8 cellular contexts compared by ENCODE assay signal in the genomic region with DNA sequence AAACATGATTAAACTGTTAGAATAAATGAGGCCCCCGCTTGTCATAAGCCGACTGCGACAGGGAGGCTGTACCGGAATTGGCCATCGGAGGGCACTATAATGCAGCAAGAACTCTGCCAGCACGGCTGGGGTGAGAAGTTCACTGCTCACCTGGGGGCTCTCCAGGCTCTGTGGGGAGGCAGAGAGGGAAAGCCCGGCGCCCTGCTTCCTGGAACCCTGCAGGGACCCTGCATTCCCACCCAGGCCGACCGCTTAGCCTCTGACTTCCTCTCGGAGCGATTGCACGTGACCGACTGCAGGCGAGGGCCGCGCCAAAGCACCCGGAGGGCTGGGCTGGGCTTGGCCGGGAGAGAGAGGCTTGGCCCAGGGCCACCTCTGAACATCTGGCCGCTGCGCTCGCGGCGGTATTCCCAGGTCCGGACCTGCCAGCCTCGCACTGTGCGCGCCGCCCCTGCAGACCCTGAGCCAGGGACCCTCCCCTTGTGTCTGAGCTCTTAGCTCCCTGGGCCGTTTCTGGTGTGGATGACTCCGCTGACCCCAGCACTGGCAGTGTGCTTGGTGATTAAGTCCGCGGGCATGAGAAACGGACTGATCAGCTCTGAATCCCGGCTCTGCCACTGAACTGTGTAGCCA. TPM values are rescaled to one million over a fixed set of nuclear protein-coding genes. Genes with fewer than 3 reads are reported as not detected.
DNase-seq lines count a peak whose midpoint lies in the region; ATAC-seq and TF ChIP-seq lines count a peak whose summit lies in the region.

No MANE protein-coding gene starts in this region.

- ATAC-seq in GM19023 (IDR thresholded peaks at IDR 0.05; ENCODE audit: unreplicated experiment) (peak; percentile 92), HG03196 (IDR thresholded peaks at IDR 0.05; ENCODE audit: unreplicated experiment) (peak; percentile 91)
- peak; percentile 91 for ATAC-seq in central memory CD8-positive, alpha-beta T cell (replicated peaks; ENCODE audit: extremely low read depth, poor library complexity, severe bottlenecking)

- peak overlapping the region; percentile 58 for H3K4me3 Mint-ChIP-seq in central memory CD8-positive, alpha-beta T cell

- no peaks in the 10 kb centered on the region for H3K27me3 ChIP-seq in kidney epithelial cell (ENCODE audit: control insufficient read depth, insufficient read depth, low read length)

- no peaks in the 10 kb centered on the region for H3K9me3 Mint-ChIP-seq in central memory CD8-positive, alpha-beta T cell

- H3K36me3 Mint-ChIP-seq in central memory CD8-positive, alpha-beta T cell (ENCODE audit: insufficient read depth) = no peaks in the 10 kb centered on the region

- peak overlapping the region; percentile 31 for H3K4me3 ChIP-seq in kidney epithelial cell (ENCODE audit: low read depth, low read length)

- DNase-seq in AG09319 (ENCODE audit: extremely low read depth, low read depth) (peak; percentile 40), NCI-H226 (peak; percentile 92), kidney epithelial cell (ENCODE audit: low read depth) (peak; percentile 67)
- DNase-seq in activated CD4-positive, CD25-positive, alpha-beta regulatory T cell treated with anti-CD3 and anti-CD28 coated beads, Interleukin-2, amount 50 U/mL, for 16 hours (ENCODE audit: low read depth, low spot score) = peak; percentile 69
- DNase-seq in central memory CD8-positive, alpha-beta T cell (ENCODE audit: low spot score in 2 of 2) = peak; percentile 78 to 83
- peak; percentile 69 to 81 for DNase-seq in stimulated activated CD4-positive, alpha-beta T cell treated with anti-CD3 and anti-CD28 coated beads, Interleukin-15, amount 100 ng/mL, for 48 hours (ENCODE audit: low read depth in 2 of 2)

- peaks cover 6% of the 10 kb centered on the region for H3K4me1 Mint-ChIP-seq in central memory CD8-positive, alpha-beta T cell

- H3K36me3 ChIP-seq in kidney epithelial cell (ENCODE audit: control insufficient read depth, insufficient read depth, low read length) = no peaks in the 10 kb centered on the region

- H3K27me3 Mint-ChIP-seq in central memory CD8-positive, alpha-beta T cell = no peaks in the 10 kb centered on the region

- H3K27ac Mint-ChIP-seq in central memory CD8-positive, alpha-beta T cell (ENCODE audit: low read depth) = peak overlapping the region; percentile 43

- TF ChIP-seq CTCF in AG09319 (IDR thresholded peaks at IDR 0.05; ENCODE audit: low read depth, low read length) (peak; percentile 95), kidney epithelial cell (IDR thresholded peaks at IDR 0.05; ENCODE audit: insufficient read depth, low read length, poor library complexity, severe bottlenecking) (peak; percentile 90)

RNA-seq across cellular contexts. Expression of a gene that starts 26.2 kb away (rescaled TPM):
- not detected in 2 replicates for total RNA-seq in kidney epithelial cell

Comparison
In these comparisons a context has a peak if more than half of its experiments do, and no peak if none do; other contexts are left out.
1. Peak in every context shown above with its lines: DNase-seq, ATAC-seq and H3K4me3 ChIP-seq.
2. DNase-seq: peak in every context shown above with its lines; median percentile 92 in NCI-H226; 80 in central memory CD8-positive, alpha-beta T cell; 75 in stimulated activated CD4-positive, alpha-beta T cell treated with anti-CD3 and anti-CD28 coated beads, Interleukin-15, amount 100 ng/mL, for 48 hours; 69 in activated CD4-positive, CD25-positive, alpha-beta regulatory T cell treated with anti-CD3 and anti-CD28 coated beads, Interleukin-2, amount 50 U/mL, for 16 hours; 67 in kidney epithelial cell; 40 in AG09319.